14 cellular contexts compared by ENCODE assay signal in genomic region chr12:47028981-47029708, GRCh38. TPM values are rescaled to one million over a fixed set of nuclear protein-coding genes. Genes with fewer than 3 reads are reported as not detected.
DNase-seq lines count a peak whose midpoint lies in the region; ATAC-seq, FAIRE-seq and TF ChIP-seq lines count a peak whose summit lies in the region.
"Had no signal": no experiment of that assay in that cellular context is flagged by ENCODE, and none has a peak within 500 bp of the region (broad histone marks: within the 10 kb centered on the region; RNA-seq: fewer than 3 reads in every experiment).

No MANE protein-coding gene starts in this region.

- H3K4me3 ChIP-seq in PC-3 (ENCODE audit: low read length) (no peak overlapping the region), bronchial epithelial cell (ENCODE audit: low read depth, low read length) (no peak overlapping the region), dorsolateral prefrontal cortex (no peak overlapping the region)
- H3K4me3 ChIP-seq: BLaER1 had no signal

- H3K36me3 Mint-ChIP-seq in activated naive CD4-positive, alpha-beta T cell treated with anti-CD3 and anti-CD28 coated beads for 36 hours (ENCODE audit: low read depth) = no peaks in the 10 kb centered on the region
- H3K36me3 Mint-ChIP-seq: CD8-positive, alpha-beta memory T cell had no signal

- no peaks in the 10 kb centered on the region for H3K27me3 Mint-ChIP-seq in activated naive CD4-positive, alpha-beta T cell treated with anti-CD3 and anti-CD28 coated beads for 36 hours (ENCODE audit: low read depth)

- no peak overlapping the region for H3K4me3 Mint-ChIP-seq in activated naive CD4-positive, alpha-beta T cell treated with anti-CD3 and anti-CD28 coated beads for 36 hours
- H3K4me3 Mint-ChIP-seq: CD8-positive, alpha-beta memory T cell had no signal

- H3K9me3 ChIP-seq in PC-3 (ENCODE audit: low read length) = no peaks in the 10 kb centered on the region
- H3K9me3 ChIP-seq: BLaER1, Caco-2 had no signal

- H3K36me3 ChIP-seq in PC-3 (ENCODE audit: low read depth, low read length) (no peaks in the 10 kb centered on the region), bronchial epithelial cell (ENCODE audit: control insufficient read depth, insufficient read depth, low read length) (no peaks in the 10 kb centered on the region)
- H3K36me3 ChIP-seq: BLaER1 had no signal

- DNase-seq in ELR (ENCODE audit: low read depth) = peak; percentile 50
- peak; percentile 23 for DNase-seq in HCEC 1CT
- DNase-seq in PC-3 = no peak
- peak; percentile 40 for DNase-seq in bronchial epithelial cell (ENCODE audit: low read depth)
- no peak for DNase-seq in dorsolateral prefrontal cortex
- no peak for DNase-seq in germinal center (ENCODE audit: low spot score)
- no peak for DNase-seq in activated naive CD4-positive, alpha-beta T cell treated with anti-CD3 and anti-CD28 coated beads for 36 hours
- DNase-seq: AML-193; Caco-2; CD8-positive, alpha-beta memory T cell; DND-41 had no signal

- CTCF ChIA-PET in PC-3 (lab: Charles Lee) = no interaction called here
- CTCF ChIA-PET in activated naive CD4-positive, alpha-beta T cell treated with anti-CD3 and anti-CD28 coated beads for 36 hours (lab: Charles Lee) = interaction anchor here (0.7 to 1.8 kb wide), 3 partner anchors 10 to 368 kb away, joined by 3 to 4 read pairs (median 3); no protein-coding TSS in a partner anchor

- H3K27ac ChIP-seq in PC-3 (ENCODE audit: low read length) (no peak overlapping the region), dorsolateral prefrontal cortex (no peak overlapping the region)
- H3K27ac ChIP-seq: BLaER1, HL-60 had no signal

- H3K27me3 ChIP-seq in PC-3 (ENCODE audit: low read length) (no peaks in the 10 kb centered on the region), bronchial epithelial cell (ENCODE audit: control insufficient read depth, insufficient read depth, low read length) (no peaks in the 10 kb centered on the region), dorsolateral prefrontal cortex (peaks cover 0 to 7% (median 0%) of the 10 kb centered on the region in 45 donors)
- H3K27me3 ChIP-seq: BLaER1 had no signal

- no peaks in the 10 kb centered on the region for H3K79me2 ChIP-seq in PC-3 (ENCODE audit: low read length)

- no peaks in the 10 kb centered on the region for H3K9me3 Mint-ChIP-seq in activated naive CD4-positive, alpha-beta T cell treated with anti-CD3 and anti-CD28 coated beads for 36 hours
- H3K9me3 Mint-ChIP-seq: CD8-positive, alpha-beta memory T cell had no signal

- peaks cover 29% of the 10 kb centered on the region for H3K4me1 Mint-ChIP-seq in activated naive CD4-positive, alpha-beta T cell treated with anti-CD3 and anti-CD28 coated beads for 36 hours (ENCODE audit: low read depth)

- ATAC-seq in PC-3 = 0 out of 2 replicates have a peak, but pooled peaks have one; percentile 16
- ATAC-seq: HCT116 had no signal

- TF ChIP-seq CTCF in PC-3 (conservative IDR thresholded peaks at IDR 0.05; ENCODE audit: low read depth, low read length) = no peak
- no peak for TF ChIP-seq CTCF in bronchial epithelial cell (IDR thresholded peaks at IDR 0.05; ENCODE audit: insufficient read depth, low read length, severe bottlenecking)
- TF ChIP-seq CTCF in dorsolateral prefrontal cortex (IDR thresholded peaks at IDR 0.05 in 54 of 56, conservative IDR thresholded peaks at IDR 0.05 in 2 of 56; ENCODE audit: low read depth in 1 of 56, partially characterized antibody in 56 of 56) = no peak

- no peaks in the 10 kb centered on the region for H3F3A ChIP-seq in PC-3 (ENCODE audit: low read length, unreplicated experiment)

- FAIRE-seq in bronchial epithelial cell (lab: Jason Lieb, UNC) = no peak

- BruUV-seq in PC-3 (replicated peaks; lab: Mats Ljungman, UMichigan) = no TSS peak

- no peak overlapping the region for H2AFZ ChIP-seq in PC-3 (ENCODE audit: low read length)

- no peak overlapping the region for H3K9ac ChIP-seq in PC-3 (ENCODE audit: low read length)
- H3K9ac ChIP-seq: BLaER1 had no signal

- no peak overlapping the region for H3K27ac Mint-ChIP-seq in activated naive CD4-positive, alpha-beta T cell treated with anti-CD3 and anti-CD28 coated beads for 36 hours

- H4K20me1 ChIP-seq in PC-3 (ENCODE audit: low read length) = no peaks in the 10 kb centered on the region
- H4K20me1 ChIP-seq: BLaER1 had no signal

- intact Hi-C loops in PC-3 (cut with micrococcal nuclease) = no loop called here
- intact Hi-C loops in dorsolateral prefrontal cortex (cut with DNase I) = no loop called here
- intact Hi-C loops in activated naive CD4-positive, alpha-beta T cell treated with anti-CD3 and anti-CD28 coated beads for 36 hours (cut with micrococcal nuclease) = loop anchor here (10.0 kb wide), 1 partner anchor 874 kb away; no protein-coding TSS in a partner anchor

- peaks cover 23% of the 10 kb centered on the region for H3K4me1 ChIP-seq in PC-3 (ENCODE audit: insufficient read depth, low read length)
- H3K4me1 ChIP-seq: BLaER1 had no signal

- H3K4me2 ChIP-seq in PC-3 (ENCODE audit: low read length) = no peak overlapping the region
- H3K4me2 ChIP-seq: BLaER1 had no signal

- H3K9me2 ChIP-seq in PC-3 (replicated peaks; ENCODE audit: low read length) = no peaks in the 10 kb centered on the region

- POLR2A ChIA-PET in PC-3 (lab: Charles Lee; ENCODE audit: unreplicated experiment) = no interaction called here

RNA-seq across cellular contexts. Expression of gene PCED1B, which starts 50.3 kb away (rescaled TPM):
- total RNA-seq in PC-3 (2014; rRNA removed) (1.0 TPM in 1 of 2 replicates, not detected in the other), bronchial epithelial cell (0.51 and 1.3 TPM in 2 replicates), dorsolateral prefrontal cortex (1 to 10 TPM in 115 of 120 experiments, under 1 TPM in 5; 0.43 to 5.7 (median 2.3) TPM)
- total RNA-seq in activated naive CD4-positive, alpha-beta T cell treated with anti-CD3 and anti-CD28 coated beads for 36 hours = 100 to 1,000 TPM; 138 to 143 TPM

RNA-seq across cellular contexts. Expression of gene AMIGO2, which starts 50.6 kb away (rescaled TPM):
- 19.3 and 22.2 TPM in 2 replicates for total RNA-seq in PC-3 (2014; rRNA removed)
- 3.7 and 61.1 TPM in 2 replicates for total RNA-seq in bronchial epithelial cell
- total RNA-seq in dorsolateral prefrontal cortex = 10 to 100 TPM in 5 of 120 experiments, 1 to 10 TPM in 115; 1.2 to 16.6 (median 4.1) TPM
- 10 to 100 TPM; 19.2 to 19.6 TPM for total RNA-seq in activated naive CD4-positive, alpha-beta T cell treated with anti-CD3 and anti-CD28 coated beads for 36 hours

Comparison
In these comparisons a context has a peak if more than half of its experiments do, and no peak if none do; other contexts are left out.
1. DNase-seq: peak in ELR (single experiment), HCEC 1CT (single experiment) and bronchial epithelial cell (single experiment); none in PC-3 (single experiment), dorsolateral prefrontal cortex (0 of 10), germinal center (single experiment) and activated naive CD4-positive, alpha-beta T cell treated with anti-CD3 and anti-CD28 coated beads for 36 hours (single experiment).
2. RNA of gene PCED1B, which starts 50.3 kb away (total RNA-seq): 138 to 143 TPM in activated naive CD4-positive, alpha-beta T cell treated with anti-CD3 and anti-CD28 coated beads for 36 hours; 0.43 to 5.7 TPM in dorsolateral prefrontal cortex, 0.51 to 1.3 TPM in bronchial epithelial cell and 1.0 TPM in PC-3; every median in the first group is over 10 times any median in the second.